In the genomic region with DNA sequence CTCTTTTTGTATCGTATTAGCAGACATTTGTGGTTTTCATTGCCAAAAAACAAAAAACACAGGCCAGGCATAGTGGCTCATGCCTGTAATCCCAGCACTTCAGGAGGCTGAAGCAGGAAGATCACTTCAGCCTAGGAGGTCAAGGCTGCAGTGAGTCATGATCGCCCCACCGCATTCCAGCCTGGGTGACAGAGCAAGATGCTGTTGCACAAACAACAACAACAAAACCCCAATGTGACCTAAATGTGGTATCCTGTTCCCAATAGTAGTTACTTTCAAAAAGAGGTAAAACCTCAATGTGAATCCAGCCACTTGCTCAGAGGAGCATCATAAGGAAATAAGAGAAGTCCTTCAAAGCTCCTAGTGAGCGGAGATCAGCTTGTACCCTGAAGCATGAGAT, we compare ENCODE assay signal across 12 cellular contexts. TPM values are rescaled to one million over a fixed set of nuclear protein-coding genes. Genes with fewer than 3 reads are reported as not detected.
DNase-seq lines count a peak whose midpoint lies in the region; ATAC-seq, FAIRE-seq and TF ChIP-seq lines count a peak whose summit lies in the region.
"Had no signal": no experiment of that assay in that cellular context is flagged by ENCODE, and none has a peak within 500 bp of the region (broad histone marks: within the 10 kb centered on the region; RNA-seq: fewer than 3 reads in every experiment).

No MANE protein-coding gene starts in this region.

- no peak for TF ChIP-seq RAD21 in A549 (conservative IDR thresholded peaks at IDR 0.05 in 1 of 2, IDR thresholded peaks at IDR 0.05 in 1 of 2)

- POLR2A ChIA-PET in A549 (lab: Yijun Ruan, JAX), result no interaction called here
- POLR2A ChIA-PET in WTC11 (lab: Charles Lee), result no interaction called here

- no peak overlapping the region for H3K4me3 Mint-ChIP-seq in WTC11
- H3K4me3 Mint-ChIP-seq: B cell, neural crest cell had no signal

- TF ChIP-seq POLR2A in A549 (IDR thresholded peaks at IDR 0.05; ENCODE audit: low read length), result no peak

- no peaks in the 10 kb centered on the region for H3K9me3 Mint-ChIP-seq in WTC11
- H3K9me3 Mint-ChIP-seq: neural crest cell had no signal

- TF ChIP-seq CTCF in A549 (IDR thresholded peaks at IDR 0.05), result no peak
- no peak for TF ChIP-seq CTCF in HFF-Myc (IDR thresholded peaks at IDR 0.05; ENCODE audit: low read depth, low read length, missing control alignments)
- no peak for TF ChIP-seq CTCF in WTC11 (IDR thresholded peaks at IDR 0.05)

- CTCF ChIA-PET in A549 (lab: Yijun Ruan, JAX), result no interaction called here
- CTCF ChIA-PET in WTC11 (lab: Charles Lee), result no interaction called here

- H3K4me1 Mint-ChIP-seq in WTC11, result 0 out of 2 replicates have a peak, but pooled peaks cover 2% of the 10 kb centered on the region
- H3K4me1 Mint-ChIP-seq: B cell, neural crest cell had no signal

- peak overlapping the region; percentile 4; the same call in 1 of the 3 replicates for H3K4me2 ChIP-seq in A549
- H3K4me2 ChIP-seq: SK-N-SH had no signal

- FAIRE-seq in A549 (lab: Jason Lieb, UNC), result peak; percentile 36

- H3K9me3 ChIP-seq in A549, result no peaks in the 10 kb centered on the region
- H3K9me3 ChIP-seq: SK-N-SH had no signal

- ATAC-seq in A549 (peak in 1 of 2 experiments; percentile 80; a peak in 3 of 6 replicates), WTC11 (no peak; the same call in 1 of the 2 replicates)

- no peaks in the 10 kb centered on the region for H3K36me3 Mint-ChIP-seq in WTC11

- peak in 1 of 2 experiments; percentile 52 for DNase-seq in A549 (ENCODE audit: low read depth in 1 of 2, low spot score in 1 of 2)
- peak; percentile 3 for DNase-seq in HFF-Myc (ENCODE audit: extremely low read depth, low read depth)
- DNase-seq in WTC11 (ENCODE audit: low spot score), result peak; percentile 13
- DNase-seq in iPS DF 19.7 (ENCODE audit: low read depth, low spot score), result peak; percentile 15
- no peak for DNase-seq in stimulated activated CD4-positive, alpha-beta T cell treated with anti-CD3 and anti-CD28 coated beads, Interleukin-4, amount 100 ng/mL, for 4 hours
- no peak for DNase-seq in NCI-H446 treated with DMSO at 0.1 percent for 48 hours (lab: John Stamatoyannopoulos, UW)
- no peak for DNase-seq in activated CD8-positive, alpha-beta memory T cell treated with anti-CD3 and anti-CD28 coated beads, Interleukin-2, amount 50 U/mL, for 4 hours
- DNase-seq in activated effector memory CD4-positive, alpha-beta T cell treated with anti-CD3 and anti-CD28 coated beads, Interleukin-2, amount 50 U/mL, for 16 hours, result no peak
- DNase-seq: NCI-H187 treated with DMSO at 0.1 percent for 48 hours, SK-N-SH had no signal

- WGBS in A549 (ENCODE audit: missing lambda C conversion rate), result 48% methylated on average over 4 of the region's 4 CpGs

- H3K4me1 ChIP-seq in A549, result peaks cover 9% of the 10 kb centered on the region; the same call in 1 of the 3 replicates

- no peak overlapping the region for H3K27ac ChIP-seq in A549

- TF ChIP-seq EP300 in A549 (IDR thresholded peaks at IDR 0.05), result no peak

- no peaks in the 10 kb centered on the region for H3K27me3 Mint-ChIP-seq in WTC11 (ENCODE audit: low read depth)

- H3K4me3 ChIP-seq in A549, result no peak overlapping the region
- H3K4me3 ChIP-seq in HFF-Myc (replicated peaks; ENCODE audit: low read depth, low read length), result no peak overlapping the region

- no peak overlapping the region for H3K27ac Mint-ChIP-seq in WTC11
- H3K27ac Mint-ChIP-seq: B cell had no signal

TF ChIP-seq in A549, 52 proteins besides CTCF, POLR2A, EP300 and RAD21:
- peak in 1 of 2 experiments; percentile 46; a peak in 1 of 4 replicates for TF ChIP-seq CEBPB (IDR thresholded peaks at IDR 0.05)
- TF ChIP-seq FOSL2 (IDR thresholded peaks at IDR 0.05), result 0 out of 2 replicates have a peak, but pooled peaks have one; percentile 43
- TF ChIP-seq FOSL2 (CRISPR knock-in tag; IDR thresholded peaks at IDR 0.05), result peak; percentile 69
- no peak for TF ChIP-seq TFCP2L1 (CRISPR knock-in tag; IDR thresholded peaks at IDR 0.05)

TF ChIP-seq in WTC11, 78 proteins besides CTCF, POLR2A, EP300 and RAD21:
- TF ChIP-seq HMGA2 (CRISPR knock-in tag; IDR thresholded peaks at IDR 0.05) (no peak), EMX1 (CRISPR knock-in tag; IDR thresholded peaks at IDR 0.05) (no peak), CBFB (CRISPR knock-in tag; IDR thresholded peaks at IDR 0.05; ENCODE audit: low read depth) (no peak), PRRX2 (CRISPR knock-in tag; IDR thresholded peaks at IDR 0.05) (no peak), ZNF121 (CRISPR knock-in tag; IDR thresholded peaks at IDR 0.05) (no peak), OVOL2 (CRISPR knock-in tag; IDR thresholded peaks at IDR 0.05; ENCODE audit: borderline replicate concordance) (no peak), FOXK1 (CRISPR knock-in tag; IDR thresholded peaks at IDR 0.05) (no peak), NR3C1 (CRISPR knock-in tag; conservative IDR thresholded peaks at IDR 0.05; ENCODE audit: low read depth) (no peak), NR1H2 (CRISPR knock-in tag; IDR thresholded peaks at IDR 0.05) (no peak)
- TF ChIP-seq, protein P1, sequence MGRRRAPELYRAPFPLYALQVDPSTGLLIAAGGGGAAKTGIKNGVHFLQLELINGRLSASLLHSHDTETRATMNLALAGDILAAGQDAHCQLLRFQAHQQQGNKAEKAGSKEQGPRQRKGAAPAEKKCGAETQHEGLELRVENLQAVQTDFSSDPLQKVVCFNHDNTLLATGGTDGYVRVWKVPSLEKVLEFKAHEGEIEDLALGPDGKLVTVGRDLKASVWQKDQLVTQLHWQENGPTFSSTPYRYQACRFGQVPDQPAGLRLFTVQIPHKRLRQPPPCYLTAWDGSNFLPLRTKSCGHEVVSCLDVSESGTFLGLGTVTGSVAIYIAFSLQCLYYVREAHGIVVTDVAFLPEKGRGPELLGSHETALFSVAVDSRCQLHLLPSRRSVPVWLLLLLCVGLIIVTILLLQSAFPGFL (CRISPR knock-in tag; IDR thresholded peaks at IDR 0.05; ENCODE audit: borderline replicate concordance), result no peak
- TF ChIP-seq, protein P2, sequence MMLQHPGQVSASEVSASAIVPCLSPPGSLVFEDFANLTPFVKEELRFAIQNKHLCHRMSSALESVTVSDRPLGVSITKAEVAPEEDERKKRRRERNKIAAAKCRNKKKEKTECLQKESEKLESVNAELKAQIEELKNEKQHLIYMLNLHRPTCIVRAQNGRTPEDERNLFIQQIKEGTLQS (CRISPR knock-in tag; conservative IDR thresholded peaks at IDR 0.05), result no peak
- TF ChIP-seq, protein P3, sequence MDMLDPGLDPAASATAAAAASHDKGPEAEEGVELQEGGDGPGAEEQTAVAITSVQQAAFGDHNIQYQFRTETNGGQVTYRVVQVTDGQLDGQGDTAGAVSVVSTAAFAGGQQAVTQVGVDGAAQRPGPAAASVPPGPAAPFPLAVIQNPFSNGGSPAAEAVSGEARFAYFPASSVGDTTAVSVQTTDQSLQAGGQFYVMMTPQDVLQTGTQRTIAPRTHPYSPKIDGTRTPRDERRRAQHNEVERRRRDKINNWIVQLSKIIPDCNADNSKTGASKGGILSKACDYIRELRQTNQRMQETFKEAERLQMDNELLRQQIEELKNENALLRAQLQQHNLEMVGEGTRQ (CRISPR knock-in tag; IDR thresholded peaks at IDR 0.05), result no peak
- TF ChIP-seq, protein P4, sequence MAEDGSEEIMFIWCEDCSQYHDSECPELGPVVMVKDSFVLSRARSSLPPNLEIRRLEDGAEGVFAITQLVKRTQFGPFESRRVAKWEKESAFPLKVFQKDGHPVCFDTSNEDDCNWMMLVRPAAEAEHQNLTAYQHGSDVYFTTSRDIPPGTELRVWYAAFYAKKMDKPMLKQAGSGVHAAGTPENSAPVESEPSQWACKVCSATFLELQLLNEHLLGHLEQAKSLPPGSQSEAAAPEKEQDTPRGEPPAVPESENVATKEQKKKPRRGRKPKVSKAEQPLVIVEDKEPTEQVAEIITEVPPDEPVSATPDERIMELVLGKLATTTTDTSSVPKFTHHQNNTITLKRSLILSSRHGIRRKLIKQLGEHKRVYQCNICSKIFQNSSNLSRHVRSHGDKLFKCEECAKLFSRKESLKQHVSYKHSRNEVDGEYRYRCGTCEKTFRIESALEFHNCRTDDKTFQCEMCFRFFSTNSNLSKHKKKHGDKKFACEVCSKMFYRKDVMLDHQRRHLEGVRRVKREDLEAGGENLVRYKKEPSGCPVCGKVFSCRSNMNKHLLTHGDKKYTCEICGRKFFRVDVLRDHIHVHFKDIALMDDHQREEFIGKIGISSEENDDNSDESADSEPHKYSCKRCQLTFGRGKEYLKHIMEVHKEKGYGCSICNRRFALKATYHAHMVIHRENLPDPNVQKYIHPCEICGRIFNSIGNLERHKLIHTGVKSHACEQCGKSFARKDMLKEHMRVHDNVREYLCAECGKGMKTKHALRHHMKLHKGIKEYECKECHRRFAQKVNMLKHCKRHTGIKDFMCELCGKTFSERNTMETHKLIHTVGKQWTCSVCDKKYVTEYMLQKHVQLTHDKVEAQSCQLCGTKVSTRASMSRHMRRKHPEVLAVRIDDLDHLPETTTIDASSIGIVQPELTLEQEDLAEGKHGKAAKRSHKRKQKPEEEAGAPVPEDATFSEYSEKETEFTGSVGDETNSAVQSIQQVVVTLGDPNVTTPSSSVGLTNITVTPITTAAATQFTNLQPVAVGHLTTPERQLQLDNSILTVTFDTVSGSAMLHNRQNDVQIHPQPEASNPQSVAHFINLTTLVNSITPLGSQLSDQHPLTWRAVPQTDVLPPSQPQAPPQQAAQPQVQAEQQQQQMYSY (CRISPR knock-in tag; IDR thresholded peaks at IDR 0.05), result no peak
- TF ChIP-seq, protein P5, sequence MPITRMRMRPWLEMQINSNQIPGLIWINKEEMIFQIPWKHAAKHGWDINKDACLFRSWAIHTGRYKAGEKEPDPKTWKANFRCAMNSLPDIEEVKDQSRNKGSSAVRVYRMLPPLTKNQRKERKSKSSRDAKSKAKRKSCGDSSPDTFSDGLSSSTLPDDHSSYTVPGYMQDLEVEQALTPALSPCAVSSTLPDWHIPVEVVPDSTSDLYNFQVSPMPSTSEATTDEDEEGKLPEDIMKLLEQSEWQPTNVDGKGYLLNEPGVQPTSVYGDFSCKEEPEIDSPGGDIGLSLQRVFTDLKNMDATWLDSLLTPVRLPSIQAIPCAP (CRISPR knock-in tag; IDR thresholded peaks at IDR 0.05), result no peak

RNA-seq across cellular contexts. Expression of a gene that starts 45.8 kb away (rescaled TPM):
- polyA plus RNA-seq in A549 (2011; rRNA removed), result 22.1 and 23.0 TPM in 2 replicates
- polyA plus RNA-seq in A549 (2012; cell fraction: cytosol; rRNA removed), result 3.3 and 4.0 TPM in 2 replicates
- 2.2 and 2.4 TPM in 2 replicates for polyA plus RNA-seq in A549 (2012; cell fraction: nucleus; rRNA removed)
- 18.7 to 24.3 TPM (median 20.5 TPM) in 3 replicates for polyA plus RNA-seq in A549 (2017; fragmentation: RNase III; extraction: RNeasy Plus Mini Kit Qiagen cat#74134 plus additional on column Dnase treatment)
- polyA minus RNA-seq in A549 (2011; rRNA and poly(A)+ RNA removed), result 7.6 and 12.7 TPM in 2 replicates
- 2.5 to 4.0 TPM (median 2.8 TPM) in 3 replicates for total RNA-seq in WTC11 (2021)

Comparison
In these comparisons a context has a peak if more than half of its experiments do, and no peak if none do; other contexts are left out.
1. DNase-seq: peak in HFF-Myc (single experiment), WTC11 (single experiment) and iPS DF 19.7 (single experiment); none in stimulated activated CD4-positive, alpha-beta T cell treated with anti-CD3 and anti-CD28 coated beads, Interleukin-4, amount 100 ng/mL, for 4 hours (0 of 2), NCI-H446 treated with DMSO at 0.1 percent for 48 hours (single experiment), activated CD8-positive, alpha-beta memory T cell treated with anti-CD3 and anti-CD28 coated beads, Interleukin-2, amount 50 U/mL, for 4 hours (single experiment) and activated effector memory CD4-positive, alpha-beta T cell treated with anti-CD3 and anti-CD28 coated beads, Interleukin-2, amount 50 U/mL, for 16 hours (single experiment).